Comparison of ENCODE assay signal across 8 cellular contexts in the genomic region with DNA sequence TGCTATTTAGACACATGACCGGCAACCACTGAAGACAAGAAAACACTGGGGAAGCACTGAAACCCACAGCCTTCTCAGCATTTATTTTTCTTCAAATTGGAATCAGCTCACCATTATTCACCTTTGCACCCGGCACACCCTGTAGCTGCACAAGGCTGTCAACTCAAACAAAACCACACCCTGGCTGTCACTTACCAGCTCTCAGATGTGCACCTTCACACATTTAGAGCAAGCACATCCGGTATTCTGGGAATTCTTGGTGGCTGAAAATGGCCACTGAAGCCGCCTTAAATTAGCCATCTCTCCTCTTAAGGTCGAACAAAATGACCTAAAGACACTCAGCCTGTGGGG. TPM values are rescaled to one million over a fixed set of nuclear protein-coding genes. Genes with fewer than 3 reads are reported as not detected.
DNase-seq lines count a peak whose midpoint lies in the region; ATAC-seq and TF ChIP-seq lines count a peak whose summit lies in the region.

No MANE protein-coding gene starts in this region.

- H3K4me3 Mint-ChIP-seq in Caco-2 (ENCODE audit: unreplicated experiment), result peak overlapping the region; percentile 57
- H3K4me3 Mint-ChIP-seq in activated naive CD8-positive, alpha-beta T cell, result peak overlapping the region; percentile 90
- H3K4me3 Mint-ChIP-seq in stimulated activated naive CD8-positive, alpha-beta T cell treated with anti-CD3 and anti-CD28 coated beads, Interleukin-15, Interleukin-2, amounts not matched to agents 100 ng/mL and 50 ng/mL, for 24 hours, result peak overlapping the region; percentile 62

- H4K20me1 ChIP-seq in Karpas-422 (ENCODE audit: insufficient read depth, low read depth, low read length), result no peaks in the 10 kb centered on the region

- no peaks in the 10 kb centered on the region for H3K9me2 ChIP-seq in Karpas-422 (replicated peaks; ENCODE audit: insufficient read depth, low read length)

- 59% methylated on average over 5 of the region's 5 CpGs for WGBS in prostate gland

- H3K36me3 ChIP-seq in Caco-2 (ENCODE audit: control insufficient read depth, insufficient read depth, low read length) (no peaks in the 10 kb centered on the region), Karpas-422 (ENCODE audit: insufficient read depth, low read length) (no peaks in the 10 kb centered on the region), lower lobe of right lung (no peaks in the 10 kb centered on the region), prostate gland (no peaks in the 10 kb centered on the region)

- no peaks in the 10 kb centered on the region for H3K36me3 Mint-ChIP-seq in Caco-2 (ENCODE audit: insufficient read depth, unreplicated experiment)
- no peaks in the 10 kb centered on the region for H3K36me3 Mint-ChIP-seq in activated naive CD8-positive, alpha-beta T cell
- H3K36me3 Mint-ChIP-seq in stimulated activated naive CD8-positive, alpha-beta T cell treated with anti-CD3 and anti-CD28 coated beads, Interleukin-15, Interleukin-2, amounts not matched to agents 100 ng/mL and 50 ng/mL, for 24 hours (ENCODE audit: low read depth), result no peaks in the 10 kb centered on the region

- no peaks in the 10 kb centered on the region for H3K79me2 ChIP-seq in Karpas-422 (ENCODE audit: low read length)

- H3K4me1 ChIP-seq in Caco-2 (peaks cover 27% of the 10 kb centered on the region), Karpas-422 (ENCODE audit: low read length) (peaks cover 24% of the 10 kb centered on the region), lower lobe of right lung (peaks cover 47% of the 10 kb centered on the region), prostate gland (replicated peaks) (peaks cover 2% of the 10 kb centered on the region)

- TSS peak; percentile 32 for BruUV-seq in Caco-2 (replicated peaks; lab: Mats Ljungman, UMichigan)

- TF ChIP-seq POLR2A in prostate gland (IDR thresholded peaks at IDR 0.05), result no peak

- CTCF ChIA-PET in Caco-2 (lab: Charles Lee), result interaction anchor here (0.7 kb wide), 1 partner anchor 644 kb away, joined by 7 read pairs; no protein-coding TSS in a partner anchor

- H3K4me2 ChIP-seq in Karpas-422 (ENCODE audit: low read depth, low read length, poor library complexity, severe bottlenecking), result peak overlapping the region; percentile 45

- H3K9me3 Mint-ChIP-seq in Caco-2 (ENCODE audit: unreplicated experiment), result no peaks in the 10 kb centered on the region
- H3K9me3 Mint-ChIP-seq in activated naive CD8-positive, alpha-beta T cell (ENCODE audit: low read depth), result no peaks in the 10 kb centered on the region
- no peaks in the 10 kb centered on the region for H3K9me3 Mint-ChIP-seq in stimulated activated naive CD8-positive, alpha-beta T cell treated with anti-CD3 and anti-CD28 coated beads, Interleukin-15, Interleukin-2, amounts not matched to agents 100 ng/mL and 50 ng/mL, for 24 hours

- H3K4me3 ChIP-seq in Caco-2 (ENCODE audit: low read depth, low read length), result peak overlapping the region; percentile 22
- H3K4me3 ChIP-seq in Karpas-422 (ENCODE audit: low read length), result peak overlapping the region; percentile 24; the same call in 1 of the 2 replicates
- peak overlapping the region; percentile 40 for H3K4me3 ChIP-seq in lower lobe of right lung
- no peak overlapping the region for H3K4me3 ChIP-seq in prostate gland

- H3K27ac Mint-ChIP-seq in Caco-2 (ENCODE audit: unreplicated experiment), result peak overlapping the region; percentile 51
- H3K27ac Mint-ChIP-seq in activated naive CD8-positive, alpha-beta T cell, result peak overlapping the region; percentile 99
- H3K27ac Mint-ChIP-seq in stimulated activated naive CD8-positive, alpha-beta T cell treated with anti-CD3 and anti-CD28 coated beads, Interleukin-15, Interleukin-2, amounts not matched to agents 100 ng/mL and 50 ng/mL, for 24 hours, result peak overlapping the region; percentile 92

- H3K27ac ChIP-seq in Karpas-422 (ENCODE audit: low read length) (no peak overlapping the region), lower lobe of right lung (peak overlapping the region; percentile 79), prostate gland (no peak overlapping the region)

- peaks cover 11% of the 10 kb centered on the region for H3K27me3 Mint-ChIP-seq in Caco-2 (ENCODE audit: insufficient read depth, unreplicated experiment)
- peaks cover 4% of the 10 kb centered on the region for H3K27me3 Mint-ChIP-seq in activated naive CD8-positive, alpha-beta T cell
- H3K27me3 Mint-ChIP-seq in stimulated activated naive CD8-positive, alpha-beta T cell treated with anti-CD3 and anti-CD28 coated beads, Interleukin-15, Interleukin-2, amounts not matched to agents 100 ng/mL and 50 ng/mL, for 24 hours, result peaks cover 19% of the 10 kb centered on the region

- ATAC-seq in GM21423 (IDR thresholded peaks at IDR 0.05; ENCODE audit: unreplicated experiment) (peak; percentile 28), lower lobe of right lung (peak; percentile 14 to 19)

- TF ChIP-seq CTCF in Caco-2 (IDR thresholded peaks at IDR 0.05; ENCODE audit: insufficient read depth in 1 of 2, low read depth in 1 of 2, low read length in 1 of 2, severe bottlenecking in 1 of 2, unreplicated experiment in 1 of 2) (no peak), lower lobe of right lung (IDR thresholded peaks at IDR 0.05) (no peak), prostate gland (IDR thresholded peaks at IDR 0.05) (no peak)

- DNase-seq in Caco-2 (peak; percentile 23 to 66), Karpas-422 (no peak), lower lobe of right lung (no peak), prostate gland (ENCODE audit: low spot score) (no peak), DMS114 treated with DMSO at 0.1 percent for 48 hours (lab: John Stamatoyannopoulos, UW; ENCODE audit: unreplicated experiment) (no peak)

- H2AFZ ChIP-seq in Karpas-422 (ENCODE audit: low read length), result peak overlapping the region; percentile 27; the same call in 1 of the 2 replicates

- peaks cover 7% of the 10 kb centered on the region for H3K4me1 Mint-ChIP-seq in Caco-2 (ENCODE audit: low read depth, unreplicated experiment)
- peaks cover 54% of the 10 kb centered on the region for H3K4me1 Mint-ChIP-seq in activated naive CD8-positive, alpha-beta T cell (ENCODE audit: low read depth)
- H3K4me1 Mint-ChIP-seq in stimulated activated naive CD8-positive, alpha-beta T cell treated with anti-CD3 and anti-CD28 coated beads, Interleukin-15, Interleukin-2, amounts not matched to agents 100 ng/mL and 50 ng/mL, for 24 hours (ENCODE audit: low read depth), result peaks cover 65% of the 10 kb centered on the region

- H3K9me3 ChIP-seq in Caco-2 (no peaks in the 10 kb centered on the region), Karpas-422 (ENCODE audit: low read length) (no peaks in the 10 kb centered on the region), lower lobe of right lung (no peaks in the 10 kb centered on the region), prostate gland (no peaks in the 10 kb centered on the region)

- H3K27me3 ChIP-seq in Caco-2 (replicated peaks; ENCODE audit: control insufficient read depth, insufficient read depth, low read length) (no peaks in the 10 kb centered on the region; the same call in 1 of the 2 replicates), Karpas-422 (ENCODE audit: low read length) (no peaks in the 10 kb centered on the region), lower lobe of right lung (ENCODE audit: low read depth) (peaks cover 5% of the 10 kb centered on the region), prostate gland (replicated peaks; ENCODE audit: insufficient read depth) (no peaks in the 10 kb centered on the region)

- intact Hi-C loops in Caco-2 (cut with micrococcal nuclease; ENCODE audit: unreplicated experiment), result no loop called here
- intact Hi-C loops in lower lobe of right lung (cut with DNase I), result no loop called here
- intact Hi-C loops in prostate gland (cut with DNase I), result loop anchor here (10.0 kb wide), 1 partner anchor 148 kb away; the partner anchor contains the start of gene MXD4

- POLR2A ChIA-PET in Caco-2 (lab: Charles Lee), result no interaction called here

- peak overlapping the region; percentile 32 for H3K9ac ChIP-seq in Karpas-422 (ENCODE audit: low read length)

RNA-seq across cellular contexts. Expression of gene ZFYVE28, which starts 5.9 kb away (rescaled TPM):
- total RNA-seq in Caco-2 (2022), result 0.70 and 0.82 TPM in 2 replicates
- total RNA-seq in Karpas-422 (2014; rRNA removed; shearing (Covaris generic); ENCODE audit: low replicate concordance), result 2.0 TPM in 2 replicates
- total RNA-seq in lower lobe of right lung, result 12.9 TPM
- total RNA-seq in prostate gland, result 10 to 100 TPM in 1 of 2 donors, 1 to 10 TPM in 1; 6.6 to 30.2 TPM

RNA-seq across cellular contexts. Expression of gene CFAP99, which starts 6.2 kb away (rescaled TPM):
- total RNA-seq in Caco-2 (2022) (not detected in 2 replicates), lower lobe of right lung (4.3 TPM), prostate gland (1 to 10 TPM in 1 of 2 donors, under 1 TPM in 1; 0.18 to 7.4 TPM)
- 0.67 TPM in 1 of 2 replicates, not detected in the other for total RNA-seq in Karpas-422 (2014; rRNA removed; shearing (Covaris generic); ENCODE audit: low replicate concordance)

RNA-seq across cellular contexts. Expression of gene RNF4, which starts 56.4 kb away (rescaled TPM):
- total RNA-seq in Caco-2 (2022) (69.0 and 75.4 TPM in 2 replicates), lower lobe of right lung (39.3 TPM), prostate gland (10 to 100 TPM; 33.9 to 56.1 TPM)
- total RNA-seq in Karpas-422 (2014; rRNA removed; shearing (Covaris generic); ENCODE audit: low replicate concordance), result 67.6 and 84.8 TPM in 2 replicates

Comparison
In these comparisons a context has a peak if more than half of its experiments do, and no peak if none do; other contexts are left out.
1. DNase-seq: peak in Caco-2 (2 of 2); none in Karpas-422 (single experiment), lower lobe of right lung (single experiment), prostate gland (single experiment) and DMS114 treated with DMSO at 0.1 percent for 48 hours (single experiment).
2. H3K4me3 ChIP-seq: peak in Caco-2 (single experiment), Karpas-422 (single experiment) and lower lobe of right lung (single experiment); none in prostate gland (0 of 2).
3. Peak in every context shown above with its lines, with median percentiles within 50 percentile points of each other: H3K27ac Mint-ChIP-seq and H3K4me3 Mint-ChIP-seq.